Comparison of ENCODE assay signal across 10 cellular contexts in genomic region chr7:27933691-27934565, GRCh38.
DNase-seq lines count a peak whose midpoint lies in the region; ATAC-seq, FAIRE-seq and TF ChIP-seq lines count a peak whose summit lies in the region.
"Had no signal": no experiment of that assay in that cellular context is flagged by ENCODE, and none has a peak within 500 bp of the region (broad histone marks: within the 10 kb centered on the region; RNA-seq: fewer than 3 reads in every experiment).

No MANE protein-coding gene starts in this region.

- no peak overlapping the region for H3K9ac ChIP-seq in liver (ENCODE audit: low read depth in 1 of 2, low read length in 2 of 2)

- TF ChIP-seq RAD21 in liver (IDR thresholded peaks at IDR 0.05), result peak; percentile 23 to 32

- H3K9me3 ChIP-seq in liver (ENCODE audit: control insufficient read depth in 4 of 4, low read length in 3 of 4) (no peaks in the 10 kb centered on the region), body of pancreas (no peaks in the 10 kb centered on the region), small intestine (ENCODE audit: control insufficient read depth, low read depth) (no peaks in the 10 kb centered on the region)

- no peak overlapping the region for H3K4me3 ChIP-seq in liver (ENCODE audit: low read depth in 1 of 3, low read length in 3 of 3)
- no peak overlapping the region for H3K4me3 ChIP-seq in body of pancreas
- no peak overlapping the region for H3K4me3 ChIP-seq in small intestine (ENCODE audit: low read depth in 1 of 2, low read length in 2 of 2)

- no peak for ATAC-seq in body of pancreas
- no peak for ATAC-seq in HG02610 (IDR thresholded peaks at IDR 0.05; ENCODE audit: unreplicated experiment)

- H3K36me3 ChIP-seq in liver (ENCODE audit: control insufficient read depth in 4 of 4, insufficient read depth in 3 of 4, low read depth in 1 of 4, low read length in 3 of 4), result no peaks in the 10 kb centered on the region
- no peaks in the 10 kb centered on the region for H3K36me3 ChIP-seq in body of pancreas (replicated peaks in 1 of 2; ENCODE audit: insufficient read depth in 1 of 2, low read depth in 2 of 2)
- no peaks in the 10 kb centered on the region for H3K36me3 ChIP-seq in small intestine (ENCODE audit: control insufficient read depth in 2 of 2, insufficient read depth in 2 of 2, low read length in 2 of 2)

- peak; percentile 3 for TF ChIP-seq CTCF in liver (IDR thresholded peaks at IDR 0.05; ENCODE audit: low read depth, low read length, missing input control)
- TF ChIP-seq CTCF in body of pancreas (IDR thresholded peaks at IDR 0.05), result peak in 3 of 7 experiments; percentile 8 to 26 (median 23)

- H3K27me3 ChIP-seq in liver (ENCODE audit: control insufficient read depth in 4 of 4, insufficient read depth in 4 of 4, low read length in 3 of 4) (no peaks in the 10 kb centered on the region), body of pancreas (no peaks in the 10 kb centered on the region), small intestine (ENCODE audit: control insufficient read depth in 2 of 2, insufficient read depth in 2 of 2, low read length in 2 of 2) (no peaks in the 10 kb centered on the region)

- no peak for TF ChIP-seq POLR2A in body of pancreas (IDR thresholded peaks at IDR 0.05)

- no peak for FAIRE-seq in small intestine (lab: Jason Lieb, UNC)

- 91% methylated on average over 3 of the region's 3 CpGs for WGBS in liver
- WGBS in body of pancreas, 2 donors, result 83 to 86% methylated on average over 3 of the region's 3 CpGs
- WGBS in small intestine, 3 donors, result 77 to 83% (median 81%) methylated on average over 3 of the region's 3 CpGs

- peak; percentile 52 for DNase-seq in DMS153 (lab: John Stamatoyannopoulos, UW)
- peak; percentile 35 for DNase-seq in HT-29 (ENCODE audit: low spot score)
- peak; percentile 8 for DNase-seq in SW480 (ENCODE audit: low spot score)
- DNase-seq in activated CD4-positive, alpha-beta T cell treated with anti-CD3 and anti-CD28 coated beads for 1 hour, result no peak
- DNase-seq in body of pancreas, result no peak
- no peak for DNase-seq in small intestine
- DNase-seq: activated T-cell treated with anti-CD3 and anti-CD28 coated beads for 4 hours, NCI-H774 had no signal

- intact Hi-C loops in body of pancreas (cut with DNase I), result no loop called here

- H3K27ac ChIP-seq in liver (ENCODE audit: low read depth in 1 of 2, low read length in 2 of 2) (no peak overlapping the region), body of pancreas (no peak overlapping the region), small intestine (ENCODE audit: low read depth in 1 of 2, low read length in 1 of 2) (no peak overlapping the region)

- H3K4me1 ChIP-seq in liver (ENCODE audit: control insufficient read depth in 4 of 4, insufficient read depth in 4 of 4, low read length in 3 of 4) (no peaks in the 10 kb centered on the region), body of pancreas (no peaks in the 10 kb centered on the region), small intestine (ENCODE audit: control insufficient read depth in 2 of 2, insufficient read depth in 1 of 2, low read depth in 1 of 2, low read length in 1 of 2) (no peaks in the 10 kb centered on the region)

TF ChIP-seq in liver, 16 proteins besides CTCF, POLR2A, EP300 and RAD21:
- TF ChIP-seq GABPA (IDR thresholded peaks at IDR 0.05 in 1 of 2, conservative IDR thresholded peaks at IDR 0.05 in 1 of 2), result no peak

Comparison
In these comparisons a context has a peak if more than half of its experiments do, and no peak if none do; other contexts are left out.
1. DNase-seq: peak in DMS153 (single experiment), HT-29 (single experiment) and SW480 (single experiment); none in activated CD4-positive, alpha-beta T cell treated with anti-CD3 and anti-CD28 coated beads for 1 hour (single experiment), body of pancreas (0 of 4) and small intestine (single experiment).